Comparison of ENCODE assay signal across 28 cellular contexts in genomic region chr1:70827030-70827429, GRCh38.
"Had no signal": no experiment of that assay in that cellular context is flagged by ENCODE, and none has a peak within 500 bp of the region (broad histone marks: within the 10 kb centered on the region; RNA-seq: fewer than 3 reads in every experiment).

No MANE protein-coding gene starts in this region.

- H3K4me1 ChIP-seq: colonic mucosa, esophagus muscularis mucosa, esophagus squamous epithelium, foreskin keratinocyte, gastrocnemius medialis, gastroesophageal sphincter had no signal

- H3K36me3 ChIP-seq: colonic mucosa, esophagus muscularis mucosa, esophagus squamous epithelium, gastrocnemius medialis, gastroesophageal sphincter, heart left ventricle, heart right ventricle had no signal

- H3K27me3 ChIP-seq: colonic mucosa, esophagus muscularis mucosa, esophagus squamous epithelium, foreskin keratinocyte, gastrocnemius medialis, gastroesophageal sphincter, heart left ventricle, heart right ventricle had no signal

- ATAC-seq: effector memory CD8-positive, alpha-beta T cell; esophagus mucosa; foreskin keratinocyte; gastrocnemius medialis; gastroesophageal sphincter; heart left ventricle; heart right ventricle had no signal

- DNase-seq: colonic mucosa; cortex of kidney; dermis blood vessel endothelial cell; dorsolateral prefrontal cortex; effector CD4-positive, alpha-beta T cell; effector CD8-positive, alpha-beta T cell; effector memory CD4-positive, alpha-beta T cell; effector memory CD8-positive, alpha-beta T cell; endodermal cell; erythroblast; esophagus squamous epithelium; foreskin fibroblast; foreskin keratinocyte; foreskin melanocyte; gastrocnemius medialis; glutamatergic neuron; head of caudate nucleus; heart left ventricle; heart right ventricle had no signal

- H3K4me3 ChIP-seq: colonic mucosa, coronary artery, dorsolateral prefrontal cortex, esophagus muscularis mucosa, esophagus squamous epithelium, gastrocnemius medialis, gastroesophageal sphincter, heart left ventricle, heart right ventricle had no signal

- H3K9me3 ChIP-seq: colonic mucosa, esophagus squamous epithelium, gastrocnemius medialis, gastroesophageal sphincter had no signal

- FAIRE-seq: colon, endometrium, endothelial cell of umbilical vein, frontal cortex had no signal

- H3K27ac ChIP-seq: colonic mucosa, coronary artery, dorsolateral prefrontal cortex, epithelial cell of prostate, esophagus muscularis mucosa, esophagus squamous epithelium, foreskin keratinocyte, gastrocnemius medialis, gastroesophageal sphincter, heart left ventricle, heart right ventricle had no signal
